26 cellular contexts compared by ENCODE assay signal in the genomic region with DNA sequence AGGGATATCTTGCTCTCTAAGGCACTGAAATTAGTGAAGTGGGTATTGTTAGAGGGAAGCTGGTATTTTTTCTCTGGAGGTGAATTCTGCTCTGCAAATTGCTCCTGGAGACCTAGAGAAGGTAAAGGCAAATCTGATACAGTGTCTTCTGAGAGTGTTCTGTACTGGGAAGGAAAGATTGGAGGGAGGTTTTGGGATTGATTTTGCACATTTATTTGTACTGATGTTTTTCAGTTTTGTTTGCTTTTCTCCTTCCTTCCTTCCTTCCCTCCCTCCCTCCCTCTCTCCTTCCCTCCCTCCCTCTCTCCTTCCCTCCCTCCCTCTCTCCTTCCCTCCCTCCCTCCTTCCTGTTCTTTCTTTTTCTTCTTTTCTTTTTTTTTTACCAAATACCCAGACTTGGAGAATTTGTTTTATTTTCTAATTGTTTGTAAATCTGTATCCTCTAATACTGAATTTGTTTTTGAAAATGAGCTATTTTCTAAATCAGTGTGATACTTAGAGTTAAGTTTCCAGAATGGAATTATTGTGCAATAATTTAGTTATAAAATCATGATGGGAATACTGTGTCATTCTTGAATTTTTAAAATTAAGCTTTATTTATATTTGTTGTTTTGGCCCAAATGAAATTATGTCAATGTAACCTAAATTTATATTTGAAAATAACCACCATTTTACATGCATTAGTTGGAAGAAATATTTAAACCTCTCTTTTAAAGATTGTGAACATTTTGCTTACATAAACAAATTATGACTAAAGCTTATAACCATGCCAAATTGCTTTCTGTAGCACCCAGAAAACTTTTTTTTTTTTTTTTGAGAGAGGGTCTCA. TPM values are rescaled to one million over a fixed set of nuclear protein-coding genes. Genes with fewer than 3 reads are reported as not detected.
DNase-seq lines count a peak whose midpoint lies in the region; ATAC-seq, FAIRE-seq and TF ChIP-seq lines count a peak whose summit lies in the region.
"Had no signal": no experiment of that assay in that cellular context is flagged by ENCODE, and none has a peak within 500 bp of the region (broad histone marks: within the 10 kb centered on the region; RNA-seq: fewer than 3 reads in every experiment).

No MANE protein-coding gene starts in this region.

- peak; percentile 23 for FAIRE-seq in K562 (lab: Jason Lieb, UNC)

- no peaks in the 10 kb centered on the region for H3K9me3 Mint-ChIP-seq in MCF 10A (ENCODE audit: unreplicated experiment)
- H3K9me3 Mint-ChIP-seq in stimulated activated effector memory CD8-positive, alpha-beta T cell treated with anti-CD3 and anti-CD28 coated beads, Interleukin-12 subunit alpha, Interleukin-12 subunit beta, amount 100 ng/mL, for 72 hours, result no peaks in the 10 kb centered on the region
- H3K9me3 Mint-ChIP-seq: activated B cell treated with CpG ODN at 0.5 μM for 24 hours; activated naive CD8-positive, alpha-beta T cell treated with anti-CD3 and anti-CD28 coated beads, Interleukin-2, amount 10 ng/mL, durations not matched to agents 7 days and 5 days; activated T-helper 17 cell treated with anti-CD3 and anti-CD28 coated beads, Interleukin-2, amount 50 U/mL, for 72 hours; stimulated activated naive CD8-positive, alpha-beta T cell treated with anti-CD3 and anti-CD28 coated beads, Interleukin-15, amount 100 ng/mL, for 72 hours had no signal

- H3K27ac ChIP-seq in breast epithelium, result peak overlapping the region in 1 of 2 donors; percentile 56
- H3K27ac ChIP-seq in HEK293 (ENCODE audit: extremely low read depth, low read depth, low read length), result no peak overlapping the region
- H3K27ac ChIP-seq in K562 (ENCODE audit: extremely low read depth, low read depth, low read length), result peak overlapping the region; percentile 55; the same call in 2 of the 3 replicates
- no peak overlapping the region for H3K27ac ChIP-seq in testis
- H3K27ac ChIP-seq: neutrophil had no signal

- peaks cover 0 to 6% of the 10 kb centered on the region in 2 donors for H3K4me1 ChIP-seq in breast epithelium
- H3K4me1 ChIP-seq in HEK293 (ENCODE audit: control insufficient read depth, insufficient read depth, low read length), result no peaks in the 10 kb centered on the region
- peaks cover 8 to 13% of the 10 kb centered on the region in 2 experiments; a peak in 3 of 5 replicates for H3K4me1 ChIP-seq in K562 (replicated peaks in 1 of 2; ENCODE audit: control insufficient read depth in 2 of 2, insufficient read depth in 2 of 2, low read length in 2 of 2)
- H3K4me1 ChIP-seq in testis, result peaks cover 13% of the 10 kb centered on the region

- H3K4me3 ChIP-seq in breast epithelium (no peak overlapping the region), HEK293 (ENCODE audit: low read depth, low read length) (no peak overlapping the region), K562 (no peak overlapping the region), testis (no peak overlapping the region)
- H3K4me3 ChIP-seq: skin epidermis, tibial nerve had no signal

- CTCF ChIA-PET in MCF 10A (lab: Yijun Ruan, JAX), result interaction anchor here (0.6 to 1.6 kb wide), 9 partner anchors 9 to 148 kb away, joined by 3 to 8 read pairs (median 3); a partner anchor contains a TSS
- CTCF ChIA-PET in HEK293 (lab: Yijun Ruan, JAX), result interaction anchor here (0.5 to 1.3 kb wide), 10 partner anchors 8 to 660 kb away, joined by 3 to 6 read pairs (median 3); no protein-coding TSS in a partner anchor
- CTCF ChIA-PET in K562 (lab: Yijun Ruan, JAX; ENCODE audit: low intra/inter-chr PET ratio), result interaction anchor here (0.7 kb wide), 1 partner anchor 33 kb away, joined by 4 read pairs; no protein-coding TSS in a partner anchor

- BruUV-seq in MCF 10A (replicated peaks; lab: Mats Ljungman, UMichigan), result no TSS peak
- no TSS peak for BruUV-seq in K562 (replicated peaks; lab: Mats Ljungman, UMichigan)

- no peak for TF ChIP-seq POLR2A in breast epithelium (IDR thresholded peaks at IDR 0.05)
- TF ChIP-seq POLR2A in K562 (conservative IDR thresholded peaks at IDR 0.05), result no peak
- no peak for TF ChIP-seq POLR2A in testis (IDR thresholded peaks at IDR 0.05)

- ATAC-seq in K562, result no peak
- no peak for ATAC-seq in stimulated activated effector memory CD8-positive, alpha-beta T cell treated with anti-CD3 and anti-CD28 coated beads, Interleukin-12 subunit alpha, Interleukin-12 subunit beta, amount 100 ng/mL, for 72 hours
- ATAC-seq: activated T-helper 17 cell treated with anti-CD3 and anti-CD28 coated beads, Interleukin-2, amount 50 U/mL, for 72 hours; left lobe of liver; Panc1; stimulated activated naive CD8-positive, alpha-beta T cell treated with anti-CD3 and anti-CD28 coated beads, Interleukin-15, amount 100 ng/mL, for 72 hours had no signal

- no peaks in the 10 kb centered on the region for H3K27me3 ChIP-seq in breast epithelium
- H3K27me3 ChIP-seq in K562 (ENCODE audit: control insufficient read depth in 2 of 2, insufficient read depth in 2 of 2, low read length in 2 of 2), result no peaks in the 10 kb centered on the region
- no peaks in the 10 kb centered on the region for H3K27me3 ChIP-seq in testis
- H3K27me3 ChIP-seq: neutrophil, tibial nerve had no signal

- POLR2A ChIA-PET in MCF 10A (lab: Yijun Ruan, JAX) (interaction anchor here (0.7 to 1.9 kb wide), 4 partner anchors 10 to 364 kb away, joined by 3 to 5 read pairs (median 4); a partner anchor contains a TSS), HEK293 (lab: Yijun Ruan, JAX) (interaction anchor here (0.7 to 1.7 kb wide), 4 partner anchors 10 to 26 kb away, joined by 3 to 10 read pairs (median 4); a partner anchor contains a TSS), K562 (lab: Yijun Ruan, JAX) (interaction anchor here (0.7 to 18.0 kb wide), 6 partner anchors 11 to 156 kb away, joined by 3 to 318 read pairs (median 4); a partner anchor contains a TSS)

- H3K27me3 Mint-ChIP-seq in MCF 10A (ENCODE audit: insufficient read depth, unreplicated experiment), result no peaks in the 10 kb centered on the region
- H3K27me3 Mint-ChIP-seq: activated B cell treated with CpG ODN at 0.5 μM for 24 hours; activated naive CD8-positive, alpha-beta T cell treated with anti-CD3 and anti-CD28 coated beads, Interleukin-2, amount 10 ng/mL, durations not matched to agents 7 days and 5 days; activated T-helper 17 cell treated with anti-CD3 and anti-CD28 coated beads, Interleukin-2, amount 50 U/mL, for 72 hours; stimulated activated naive CD8-positive, alpha-beta T cell treated with anti-CD3 and anti-CD28 coated beads, Interleukin-15, amount 100 ng/mL, for 72 hours had no signal

- peaks cover 93% of the 10 kb centered on the region for H3K79me2 ChIP-seq in K562 (ENCODE audit: control insufficient read depth, insufficient read depth, low read length)

- no peak for TF ChIP-seq RAD21 in K562 (CRISPR knock-in tag; conservative IDR thresholded peaks at IDR 0.05 in 1 of 2, IDR thresholded peaks at IDR 0.05 in 1 of 2)

- H3K27ac Mint-ChIP-seq in MCF 10A (ENCODE audit: low read depth, unreplicated experiment), result peak overlapping the region; percentile 19
- peak overlapping the region; percentile 84 for H3K27ac Mint-ChIP-seq in stimulated activated effector memory CD8-positive, alpha-beta T cell treated with anti-CD3 and anti-CD28 coated beads, Interleukin-12 subunit alpha, Interleukin-12 subunit beta, amount 100 ng/mL, for 72 hours
- H3K27ac Mint-ChIP-seq: activated B cell treated with CpG ODN at 0.5 μM for 24 hours; activated naive CD8-positive, alpha-beta T cell treated with anti-CD3 and anti-CD28 coated beads, Interleukin-2, amount 10 ng/mL, durations not matched to agents 7 days and 5 days; activated T-helper 17 cell treated with anti-CD3 and anti-CD28 coated beads, Interleukin-2, amount 50 U/mL, for 72 hours; stimulated activated naive CD8-positive, alpha-beta T cell treated with anti-CD3 and anti-CD28 coated beads, Interleukin-15, amount 100 ng/mL, for 72 hours had no signal

- no peak overlapping the region; a peak in 1 of 4 replicates for H3K9ac ChIP-seq in K562 (ENCODE audit: insufficient read depth in 1 of 2, low read depth in 2 of 2, low read length in 2 of 2)

- H3K36me3 ChIP-seq in breast epithelium (no peaks in the 10 kb centered on the region), HEK293 (ENCODE audit: control insufficient read depth in 2 of 2, insufficient read depth in 1 of 2, low read length in 2 of 2) (peaks cover 5 to 7% of the 10 kb centered on the region in 2 experiments; a peak in 2 of 3 replicates), K562 (ENCODE audit: control insufficient read depth, insufficient read depth, low read length) (peaks cover 36% of the 10 kb centered on the region), testis (ENCODE audit: low read depth, missing control alignments) (no peaks in the 10 kb centered on the region)
- H3K36me3 ChIP-seq: neutrophil, tibial nerve had no signal

- peaks cover 6% of the 10 kb centered on the region for H3K4me1 Mint-ChIP-seq in MCF 10A (ENCODE audit: insufficient read depth, unreplicated experiment)
- H3K4me1 Mint-ChIP-seq in stimulated activated effector memory CD8-positive, alpha-beta T cell treated with anti-CD3 and anti-CD28 coated beads, Interleukin-12 subunit alpha, Interleukin-12 subunit beta, amount 100 ng/mL, for 72 hours, result peaks cover 16% of the 10 kb centered on the region

- no peak overlapping the region for H2AFZ ChIP-seq in K562 (ENCODE audit: low read depth, low read length)

- in situ Hi-C loops in K562 (cut with MboI), result no loop called here

- no peaks in the 10 kb centered on the region for H3K9me1 ChIP-seq in K562 (ENCODE audit: control insufficient read depth, insufficient read depth, low read length)

- TF ChIP-seq CTCF in MCF 10A (IDR thresholded peaks at IDR 0.05; ENCODE audit: unreplicated experiment), result no peak
- TF ChIP-seq CTCF in breast epithelium (IDR thresholded peaks at IDR 0.05), result no peak
- no peak for TF ChIP-seq CTCF in HEK293 (tag by site-specific recombination; IDR thresholded peaks at IDR 0.05)
- no peak for TF ChIP-seq CTCF in K562 (IDR thresholded peaks at IDR 0.05 in 2 of 3, conservative IDR thresholded peaks at IDR 0.05 in 1 of 3; ENCODE audit: insufficient read depth in 2 of 3, low read depth in 1 of 3, low read length in 3 of 3)
- no peak for TF ChIP-seq CTCF in testis (IDR thresholded peaks at IDR 0.05)

- H3K36me3 Mint-ChIP-seq in MCF 10A (ENCODE audit: insufficient read depth, unreplicated experiment), result peaks cover 44% of the 10 kb centered on the region
- H3K36me3 Mint-ChIP-seq in stimulated activated effector memory CD8-positive, alpha-beta T cell treated with anti-CD3 and anti-CD28 coated beads, Interleukin-12 subunit alpha, Interleukin-12 subunit beta, amount 100 ng/mL, for 72 hours, result peaks cover 61% of the 10 kb centered on the region

- H3K9me3 ChIP-seq in breast epithelium, result no peaks in the 10 kb centered on the region
- no peaks in the 10 kb centered on the region for H3K9me3 ChIP-seq in HEK293 (ENCODE audit: control insufficient read depth, insufficient read depth, low read depth, low read length)
- H3K9me3 ChIP-seq in K562 (replicated peaks; ENCODE audit: control insufficient read depth, insufficient read depth, low read depth, low read length), result no peaks in the 10 kb centered on the region
- no peaks in the 10 kb centered on the region for H3K9me3 ChIP-seq in testis
- H3K9me3 ChIP-seq: neutrophil, tibial nerve had no signal

- 0 out of 2 replicates have a peak, but pooled peaks cover 3% of the 10 kb centered on the region for H4K20me1 ChIP-seq in K562 (replicated peaks; ENCODE audit: control insufficient read depth, insufficient read depth, low read length)

- TF ChIP-seq EP300 in K562 (IDR thresholded peaks at IDR 0.05; ENCODE audit: low read length), result no peak

- H3K4me3 Mint-ChIP-seq in MCF 10A (ENCODE audit: unreplicated experiment), result no peak overlapping the region
- no peak overlapping the region for H3K4me3 Mint-ChIP-seq in stimulated activated effector memory CD8-positive, alpha-beta T cell treated with anti-CD3 and anti-CD28 coated beads, Interleukin-12 subunit alpha, Interleukin-12 subunit beta, amount 100 ng/mL, for 72 hours
- H3K4me3 Mint-ChIP-seq: activated B cell treated with CpG ODN at 0.5 μM for 24 hours; activated naive CD8-positive, alpha-beta T cell treated with anti-CD3 and anti-CD28 coated beads, Interleukin-2, amount 10 ng/mL, durations not matched to agents 7 days and 5 days; activated T-helper 17 cell treated with anti-CD3 and anti-CD28 coated beads, Interleukin-2, amount 50 U/mL, for 72 hours; stimulated activated naive CD8-positive, alpha-beta T cell treated with anti-CD3 and anti-CD28 coated beads, Interleukin-15, amount 100 ng/mL, for 72 hours had no signal

- H3K4me2 ChIP-seq in K562 (ENCODE audit: insufficient read depth, low read length), result no peak overlapping the region

- intact Hi-C loops in MCF 10A (cut with micrococcal nuclease), result no loop called here
- intact Hi-C loops in breast epithelium (cut with DNase I; ENCODE audit: low total_unique reads), result no loop called here
- intact Hi-C loops in K562 (cut with micrococcal nuclease), result loop anchor here (5.0 kb wide), 1 partner anchor 34 kb away; no protein-coding TSS in a partner anchor
- intact Hi-C loops in testis (cut with DNase I; ENCODE audit: low total_unique reads), result no loop called here

- DNase-seq in MCF 10A (ENCODE audit: unreplicated experiment), result no peak
- DNase-seq in breast epithelium (ENCODE audit: low spot score in 2 of 2), result no peak
- no peak for DNase-seq in K562 (ENCODE audit: extremely low read depth in 1 of 4, low spot score in 3 of 4)
- DNase-seq in stimulated activated effector memory CD8-positive, alpha-beta T cell treated with anti-CD3 and anti-CD28 coated beads, Interleukin-12 subunit alpha, Interleukin-12 subunit beta, amount 100 ng/mL, for 72 hours (ENCODE audit: low spot score in 2 of 2), result no peak
- DNase-seq in iPS-NIHi7 (ENCODE audit: extremely low spot score), result no peak
- DNase-seq in SK-N-DZ (ENCODE audit: low spot score), result no peak
- no peak for DNase-seq in testis
- DNase-seq: activated B cell treated with CpG ODN at 0.5 μM for 24 hours; activated CD4-positive, alpha-beta T cell treated with anti-CD3 and anti-CD28 coated beads, Interleukin-2, amount 50 U/mL, for 1 hour; activated naive CD8-positive, alpha-beta T cell treated with anti-CD3 and anti-CD28 coated beads, Interleukin-2, amount 10 ng/mL, durations not matched to agents 7 days and 5 days; C1 segment of cervical spinal cord; central memory CD4-positive, alpha-beta T cell; DMS79; Karpas-422; mesendoderm; MV-4-11; NCI-H526; SIG-M5; stimulated activated naive CD8-positive, alpha-beta T cell treated with anti-CD3 and anti-CD28 coated beads, Interleukin-15, amount 100 ng/mL, for 72 hours had no signal

RNA-seq across cellular contexts. Expression of a gene that starts 4.9 kb away (rescaled TPM):
- 106 and 113 TPM in 2 replicates for total RNA-seq in MCF 10A (2022)
- 100 to 1,000 TPM in 2 of 3 donors, 10 to 100 TPM in 1; 83.6 to 177 (median 130) TPM for total RNA-seq in breast epithelium
- total RNA-seq in K562 (2011; cell fraction: chromatin; rRNA removed; ENCODE audit: low replicate concordance), result 15.9 and 61.9 TPM in 2 replicates
- 11.5 and 12.6 TPM in 2 replicates for total RNA-seq in K562 (2011; cell fraction: nucleolus; rRNA removed)
- total RNA-seq in K562 (2011; cell fraction: nucleoplasm; rRNA removed), result 42.5 and 72.0 TPM in 2 replicates
- 107 TPM in 2 replicates for total RNA-seq in K562 (2014; rRNA removed)
- total RNA-seq in K562 (2014; rRNA removed; fragmentation: Illumina TruSeq; extraction: Trizol), result 197 and 229 TPM in 2 replicates
- 175 and 194 TPM in 2 replicates for total RNA-seq in K562 (2015; rRNA removed; fragmentation: Illumina TruSeq; extraction: Trizol)
- total RNA-seq in K562 (2021), result 164 and 165 TPM in 2 replicates
- polyA plus RNA-seq in K562 (2011; rRNA removed), result 70.2 and 89.2 TPM in 2 replicates
- 15.0 and 29.0 TPM in 2 replicates for polyA plus RNA-seq in K562 (2011; cell fraction: cytosol; rRNA removed)
- polyA plus RNA-seq in K562 (2011; cell fraction: nucleus; rRNA removed), result 9.9 and 19.2 TPM in 2 replicates
- 117 and 148 TPM in 2 replicates for polyA plus RNA-seq in K562 (2012)
- 169 and 179 TPM in 2 replicates for polyA plus RNA-seq in K562 (2014; fragmentation: Illumina TruSeq; extraction: Trizol)
- 10 to 100 TPM; 54.5 to 67.3 TPM for polyA plus RNA-seq in K562 (2014; fragmentation: Nextera tagmentation; extraction: Ambion mirVana)
- 116 and 126 TPM in 2 replicates for polyA plus RNA-seq in K562 (2014; rRNA removed)
- 92.8 and 128 TPM in 2 replicates for polyA minus RNA-seq in K562 (2011; rRNA and poly(A)+ RNA removed)
- polyA minus RNA-seq in K562 (2011; cell fraction: cytosol; rRNA and poly(A)+ RNA removed), result 72.8 and 77.2 TPM in 2 replicates
- polyA minus RNA-seq in K562 (2011; cell fraction: nucleus; rRNA and poly(A)+ RNA removed), result 10.1 and 20.4 TPM in 2 replicates
- 41.2 and 49.1 TPM in 2 replicates for polyA plus RNA-seq in SK-N-DZ (2014; cell fraction: cytosol; rRNA removed)
- 25.7 and 32.2 TPM in 2 replicates for polyA plus RNA-seq in SK-N-DZ (2014; cell fraction: nucleus; rRNA removed)
- total RNA-seq in testis, result 10 to 100 TPM; 35.1 to 37.0 TPM
- polyA plus RNA-seq in testis (ENCODE audit: insufficient read depth, low read depth, low replicate concordance), result 36.1 TPM

RNA-seq across cellular contexts. Expression of a gene that starts 24.5 kb away (rescaled TPM):
- total RNA-seq in MCF 10A (2022), result 8.8 and 12.6 TPM in 2 replicates
- 1 to 10 TPM; 2.3 to 4.8 (median 3.2) TPM for total RNA-seq in breast epithelium
- 163 and 354 TPM in 2 replicates for total RNA-seq in K562 (2011; cell fraction: chromatin; rRNA removed; ENCODE audit: low replicate concordance)
- total RNA-seq in K562 (2011; cell fraction: nucleolus; rRNA removed), result 63.7 and 103 TPM in 2 replicates
- 154 and 164 TPM in 2 replicates for total RNA-seq in K562 (2011; cell fraction: nucleoplasm; rRNA removed)
- total RNA-seq in K562 (2014; rRNA removed), result 28.8 and 35.7 TPM in 2 replicates
- 56.8 and 67.8 TPM in 2 replicates for total RNA-seq in K562 (2014; rRNA removed; fragmentation: Illumina TruSeq; extraction: Trizol)
- 49.7 and 52.0 TPM in 2 replicates for total RNA-seq in K562 (2015; rRNA removed; fragmentation: Illumina TruSeq; extraction: Trizol)
- total RNA-seq in K562 (2021), result 39.6 and 41.1 TPM in 2 replicates
- 75.0 and 77.4 TPM in 2 replicates for polyA plus RNA-seq in K562 (2011; rRNA removed)
- polyA plus RNA-seq in K562 (2011; cell fraction: cytosol; rRNA removed), result 22.5 and 40.5 TPM in 2 replicates
- polyA plus RNA-seq in K562 (2011; cell fraction: nucleus; rRNA removed), result 48.5 and 62.6 TPM in 2 replicates
- polyA plus RNA-seq in K562 (2012), result 22.3 TPM in 2 replicates
- polyA plus RNA-seq in K562 (2014; fragmentation: Illumina TruSeq; extraction: Trizol), result 43.4 and 48.1 TPM in 2 replicates
- polyA plus RNA-seq in K562 (2014; fragmentation: Nextera tagmentation; extraction: Ambion mirVana), result 10 to 100 TPM; 10.5 to 17.5 TPM
- 31.3 and 33.8 TPM in 2 replicates for polyA plus RNA-seq in K562 (2014; rRNA removed)
- polyA minus RNA-seq in K562 (2011; rRNA and poly(A)+ RNA removed), result 223 and 224 TPM in 2 replicates
- polyA minus RNA-seq in K562 (2011; cell fraction: cytosol; rRNA and poly(A)+ RNA removed), result 33.9 and 37.2 TPM in 2 replicates
- 34.7 and 68.2 TPM in 2 replicates for polyA minus RNA-seq in K562 (2011; cell fraction: nucleus; rRNA and poly(A)+ RNA removed)
- 14.0 and 17.2 TPM in 2 replicates for polyA plus RNA-seq in SK-N-DZ (2014; cell fraction: cytosol; rRNA removed)
- polyA plus RNA-seq in SK-N-DZ (2014; cell fraction: nucleus; rRNA removed), result 11.7 and 16.6 TPM in 2 replicates
- total RNA-seq in testis, result 10 to 100 TPM; 11.5 to 20.4 TPM
- polyA plus RNA-seq in testis (ENCODE audit: insufficient read depth, low read depth, low replicate concordance), result 12.0 TPM
